Comparison of ENCODE assay signal across 8 cellular contexts in genomic region chr3:187745201-187746058, GRCh38.
DNase-seq lines count a peak whose midpoint lies in the region; ATAC-seq and TF ChIP-seq lines count a peak whose summit lies in the region.

BCL6 (minus strand) TSS chr3:187745468; CDS start chr3:187733693, 11,775 bp downstream.

- DNase-seq in 8988T (peak; percentile 83), NCI-H2227 (lab: John Stamatoyannopoulos, UW; ENCODE audit: unreplicated experiment) (peak; percentile 95), T47D (ENCODE audit: low read depth in 1 of 2, low spot score in 1 of 2) (peak; percentile 86 to 100), skeletal muscle cell (ENCODE audit: low read depth) (peak; percentile 96)

- H3K4me1 ChIP-seq in iPS-18a (ENCODE audit: control insufficient read depth, low read depth, low read length) = peaks cover 52% of the 10 kb centered on the region

- H3K27me3 ChIP-seq in iPS-18a (ENCODE audit: control insufficient read depth, insufficient read depth, low read length) = peaks cover 36% of the 10 kb centered on the region

- TF ChIP-seq CTCF in VCaP (conservative IDR thresholded peaks at IDR 0.05) = no peak

- peak within 1 kb of the TSS; percentile 96 for H3K27ac ChIP-seq in VCaP
- peak within 1 kb of the TSS; percentile 100 for H3K27ac ChIP-seq in iPS-18a (ENCODE audit: low read length)

- peak within 1 kb of the TSS; percentile 97 for H3K9ac ChIP-seq in iPS-18a (ENCODE audit: low read length)

- H3K36me3 ChIP-seq in iPS-18a (ENCODE audit: control insufficient read depth, low read depth, low read length) = no peaks in the 10 kb centered on the region

- peak within 1 kb of the TSS; percentile 62 for H3K4me3 ChIP-seq in iPS-18a (ENCODE audit: low read length)
- peak within 1 kb of the TSS; percentile 82 for H3K4me3 ChIP-seq in skeletal muscle cell (ENCODE audit: low read depth, low read length)

- no peaks in the 10 kb centered on the region for H3K9me3 ChIP-seq in iPS-18a (ENCODE audit: control insufficient read depth, low read depth, low read length)

- in situ Hi-C loops in T47D (cut with HindIII; ENCODE audit: low pct_unique_long_range_greater_than_20kb, low sequenced_read_pairs) = loop anchor here (25.0 kb wide), 3 partner anchors 292 to 1192 kb away; no protein-coding TSS in a partner anchor

- peak; percentile 81 for ATAC-seq in GM18867 (IDR thresholded peaks at IDR 0.05; ENCODE audit: unreplicated experiment)
- ATAC-seq in HG03139 (IDR thresholded peaks at IDR 0.05; ENCODE audit: unreplicated experiment) = peak; percentile 60

Comparison
In these comparisons a context has a peak if more than half of its experiments do, and no peak if none do; other contexts are left out.
1. Peak in every context shown above with its lines: DNase-seq, ATAC-seq, H3K4me3 ChIP-seq and H3K27ac ChIP-seq.